ENCODE assay signal across 19 cellular contexts in genomic region chr9:104520241-104520640, GRCh38. TPM values are rescaled to one million over a fixed set of nuclear protein-coding genes. Genes with fewer than 3 reads are reported as not detected.
"Had no signal": no experiment of that assay in that cellular context is flagged by ENCODE, and none has a peak within 500 bp of the region (broad histone marks: within the 10 kb centered on the region; RNA-seq: fewer than 3 reads in every experiment).

No MANE protein-coding gene starts in this region.

RNA-seq across cellular contexts. Expression of gene OR13C4, which starts 6.8 kb away (rescaled TPM):
- total RNA-seq: activated B cell treated with CpG ODN at 0.5 μM for 24 hours; activated CD4-positive, alpha-beta memory T cell treated with anti-CD3 and anti-CD28 coated beads for 36 hours; activated CD4-positive, alpha-beta T cell treated with anti-CD3 and anti-CD28 coated beads, Interleukin-2, amount 10 ng/mL, durations not matched to agents 24 days and 14 days; activated CD8-positive, alpha-beta memory T cell treated with anti-CD3 and anti-CD28 coated beads for 36 hours; activated CD8-positive, alpha-beta T cell treated with anti-CD3 and anti-CD28 coated beads for 36 hours; activated naive CD4-positive, alpha-beta T cell treated with anti-CD3 and anti-CD28 coated beads for 36 hours; activated naive CD4-positive, alpha-beta T cell treated with anti-CD3 and anti-CD28 coated beads, Interleukin-2, amount 50 U/mL, for 72 hours; activated naive CD8-positive, alpha-beta T cell treated with anti-CD3 and anti-CD28 coated beads for 36 hours; activated T-cell treated with anti-CD3 and anti-CD28 coated beads, Interleukin-2, amount 50 U/mL, for 4 hours; activated T-cell treated with anti-CD3 and anti-CD28 coated beads, Interleukin-2, amount 50 U/mL, for 72 hours; activated T-helper 1 cell treated with anti-CD3 and anti-CD28 coated beads, Interleukin-12 subunit alpha, Interleukin-12 subunit beta, Interleukin-2, Interleukin-4 antibody, amounts not matched to agents 30 ng/mL and 10 ng/mL and 1 ng/mL, durations not matched to agents 14 hours and 24 hours and 36 hours; activated T-helper 17 cell treated with anti-CD3 and anti-CD28 coated beads, Interleukin-2, amount 50 U/mL, for 72 hours; adrenal gland; aorta; astrocyte; body of pancreas; breast epithelium; cardiac septum; cerebellum had no signal
- polyA plus RNA-seq: adrenal gland, aorta had no signal

RNA-seq across cellular contexts. Expression of gene OR13F1, which starts 16.2 kb away (rescaled TPM):
- total RNA-seq: activated B cell treated with CpG ODN at 0.5 μM for 24 hours; activated CD4-positive, alpha-beta memory T cell treated with anti-CD3 and anti-CD28 coated beads for 36 hours; activated CD4-positive, alpha-beta T cell treated with anti-CD3 and anti-CD28 coated beads, Interleukin-2, amount 10 ng/mL, durations not matched to agents 24 days and 14 days; activated CD8-positive, alpha-beta memory T cell treated with anti-CD3 and anti-CD28 coated beads for 36 hours; activated CD8-positive, alpha-beta T cell treated with anti-CD3 and anti-CD28 coated beads for 36 hours; activated naive CD4-positive, alpha-beta T cell treated with anti-CD3 and anti-CD28 coated beads for 36 hours; activated naive CD4-positive, alpha-beta T cell treated with anti-CD3 and anti-CD28 coated beads, Interleukin-2, amount 50 U/mL, for 72 hours; activated naive CD8-positive, alpha-beta T cell treated with anti-CD3 and anti-CD28 coated beads for 36 hours; activated T-cell treated with anti-CD3 and anti-CD28 coated beads, Interleukin-2, amount 50 U/mL, for 4 hours; activated T-cell treated with anti-CD3 and anti-CD28 coated beads, Interleukin-2, amount 50 U/mL, for 72 hours; activated T-helper 1 cell treated with anti-CD3 and anti-CD28 coated beads, Interleukin-12 subunit alpha, Interleukin-12 subunit beta, Interleukin-2, Interleukin-4 antibody, amounts not matched to agents 30 ng/mL and 10 ng/mL and 1 ng/mL, durations not matched to agents 14 hours and 24 hours and 36 hours; activated T-helper 17 cell treated with anti-CD3 and anti-CD28 coated beads, Interleukin-2, amount 50 U/mL, for 72 hours; adrenal gland; aorta; astrocyte; body of pancreas; breast epithelium; cardiac septum; cerebellum had no signal
- polyA plus RNA-seq: adrenal gland, aorta had no signal

RNA-seq across cellular contexts. Expression of gene OR13C3, which starts 16.4 kb away (rescaled TPM):
- total RNA-seq: activated B cell treated with CpG ODN at 0.5 μM for 24 hours; activated CD4-positive, alpha-beta memory T cell treated with anti-CD3 and anti-CD28 coated beads for 36 hours; activated CD4-positive, alpha-beta T cell treated with anti-CD3 and anti-CD28 coated beads, Interleukin-2, amount 10 ng/mL, durations not matched to agents 24 days and 14 days; activated CD8-positive, alpha-beta memory T cell treated with anti-CD3 and anti-CD28 coated beads for 36 hours; activated CD8-positive, alpha-beta T cell treated with anti-CD3 and anti-CD28 coated beads for 36 hours; activated naive CD4-positive, alpha-beta T cell treated with anti-CD3 and anti-CD28 coated beads for 36 hours; activated naive CD4-positive, alpha-beta T cell treated with anti-CD3 and anti-CD28 coated beads, Interleukin-2, amount 50 U/mL, for 72 hours; activated naive CD8-positive, alpha-beta T cell treated with anti-CD3 and anti-CD28 coated beads for 36 hours; activated T-cell treated with anti-CD3 and anti-CD28 coated beads, Interleukin-2, amount 50 U/mL, for 4 hours; activated T-cell treated with anti-CD3 and anti-CD28 coated beads, Interleukin-2, amount 50 U/mL, for 72 hours; activated T-helper 1 cell treated with anti-CD3 and anti-CD28 coated beads, Interleukin-12 subunit alpha, Interleukin-12 subunit beta, Interleukin-2, Interleukin-4 antibody, amounts not matched to agents 30 ng/mL and 10 ng/mL and 1 ng/mL, durations not matched to agents 14 hours and 24 hours and 36 hours; activated T-helper 17 cell treated with anti-CD3 and anti-CD28 coated beads, Interleukin-2, amount 50 U/mL, for 72 hours; adrenal gland; aorta; astrocyte; body of pancreas; breast epithelium; cardiac septum had no signal
- polyA plus RNA-seq: adrenal gland, aorta had no signal

RNA-seq across cellular contexts. Expression of gene OR13C8, which starts 48.7 kb away (rescaled TPM):
- total RNA-seq: activated B cell treated with CpG ODN at 0.5 μM for 24 hours; activated CD4-positive, alpha-beta memory T cell treated with anti-CD3 and anti-CD28 coated beads for 36 hours; activated CD4-positive, alpha-beta T cell treated with anti-CD3 and anti-CD28 coated beads, Interleukin-2, amount 10 ng/mL, durations not matched to agents 24 days and 14 days; activated CD8-positive, alpha-beta memory T cell treated with anti-CD3 and anti-CD28 coated beads for 36 hours; activated CD8-positive, alpha-beta T cell treated with anti-CD3 and anti-CD28 coated beads for 36 hours; activated naive CD4-positive, alpha-beta T cell treated with anti-CD3 and anti-CD28 coated beads for 36 hours; activated naive CD4-positive, alpha-beta T cell treated with anti-CD3 and anti-CD28 coated beads, Interleukin-2, amount 50 U/mL, for 72 hours; activated naive CD8-positive, alpha-beta T cell treated with anti-CD3 and anti-CD28 coated beads for 36 hours; activated T-cell treated with anti-CD3 and anti-CD28 coated beads, Interleukin-2, amount 50 U/mL, for 4 hours; activated T-cell treated with anti-CD3 and anti-CD28 coated beads, Interleukin-2, amount 50 U/mL, for 72 hours; activated T-helper 1 cell treated with anti-CD3 and anti-CD28 coated beads, Interleukin-12 subunit alpha, Interleukin-12 subunit beta, Interleukin-2, Interleukin-4 antibody, amounts not matched to agents 30 ng/mL and 10 ng/mL and 1 ng/mL, durations not matched to agents 14 hours and 24 hours and 36 hours; activated T-helper 17 cell treated with anti-CD3 and anti-CD28 coated beads, Interleukin-2, amount 50 U/mL, for 72 hours; adrenal gland; aorta; astrocyte; body of pancreas; breast epithelium; cardiac septum; cerebellum had no signal
- polyA plus RNA-seq: adrenal gland, aorta had no signal
